8 cellular contexts compared by ENCODE assay signal in genomic region chr1:119647228-119647733, GRCh38. TPM values are rescaled to one million over a fixed set of nuclear protein-coding genes. Genes with fewer than 3 reads are reported as not detected.
A peak's percentile ranks its signal among the peaks of the same experiment; 100 is the strongest.
DNase-seq lines count a peak whose midpoint lies in the region; ATAC-seq and TF ChIP-seq lines count a peak whose summit lies in the region.

No MANE protein-coding gene starts in this region.

- BruUV-seq in MCF 10A (replicated peaks; lab: Mats Ljungman, UMichigan) = no TSS peak

- TF ChIP-seq CTCF in BJ (IDR thresholded peaks at IDR 0.05; ENCODE audit: insufficient read depth, low read depth, low read length) = no peak; the same call in 1 of the 2 replicates
- no peak for TF ChIP-seq CTCF in MCF 10A (IDR thresholded peaks at IDR 0.05; ENCODE audit: unreplicated experiment)
- no peak for TF ChIP-seq CTCF in lung (IDR thresholded peaks at IDR 0.05; ENCODE audit: control extremely low read depth, extremely low read depth)
- no peak for TF ChIP-seq CTCF in upper lobe of right lung (IDR thresholded peaks at IDR 0.05)

- H3K9me3 ChIP-seq in lung (ENCODE audit: control insufficient read depth in 2 of 2, insufficient read depth in 1 of 2, low read length in 1 of 2) (no peaks in the 10 kb centered on the region), upper lobe of right lung (no peaks in the 10 kb centered on the region)

- H3K27me3 ChIP-seq in BJ (ENCODE audit: control insufficient read depth, insufficient read depth, low read length) = no peaks in the 10 kb centered on the region
- no peaks in the 10 kb centered on the region for H3K27me3 ChIP-seq in lung (ENCODE audit: control insufficient read depth, insufficient read depth)
- H3K27me3 ChIP-seq in upper lobe of right lung = no peaks in the 10 kb centered on the region

- intact Hi-C loops in MCF 10A (cut with micrococcal nuclease) = loop anchor here (5.0 kb wide), 1 partner anchor 35 kb away; no protein-coding TSS in a partner anchor
- intact Hi-C loops in upper lobe of right lung (cut with DNase I) = no loop called here

- H3K27ac ChIP-seq in lung (ENCODE audit: low read depth in 1 of 2, low read length in 1 of 2) = peak overlapping the region; percentile 91 to 92
- peak overlapping the region; percentile 80 for H3K27ac ChIP-seq in upper lobe of right lung

- no peaks in the 10 kb centered on the region for H3K36me3 ChIP-seq in BJ (ENCODE audit: control insufficient read depth, insufficient read depth, low read length)
- no peaks in the 10 kb centered on the region for H3K36me3 ChIP-seq in lung (ENCODE audit: control insufficient read depth in 2 of 2, insufficient read depth in 2 of 2, low read length in 2 of 2)
- H3K36me3 ChIP-seq in upper lobe of right lung = no peaks in the 10 kb centered on the region

- peaks cover 51% of the 10 kb centered on the region for H3K4me1 Mint-ChIP-seq in MCF 10A (ENCODE audit: insufficient read depth, unreplicated experiment)

- no peaks in the 10 kb centered on the region for H3K9me3 Mint-ChIP-seq in MCF 10A (ENCODE audit: unreplicated experiment)

- peak overlapping the region; percentile 90 for H3K27ac Mint-ChIP-seq in MCF 10A (ENCODE audit: low read depth, unreplicated experiment)

- DNase-seq in BJ (ENCODE audit: low read depth) = no peak
- DNase-seq in MCF 10A (ENCODE audit: unreplicated experiment) = peak; percentile 24
- DNase-seq in lung (ENCODE audit: low spot score) = no peak
- DNase-seq in upper lobe of right lung = peak; percentile 67
- DNase-seq in SHP77 treated with DMSO at 0.1 percent for 48 hours (lab: John Stamatoyannopoulos, UW) = no peak
- no peak for DNase-seq in UCSD-AML1 (lab: John Stamatoyannopoulos, UW; ENCODE audit: unreplicated experiment)

- ATAC-seq in HG03280 (IDR thresholded peaks at IDR 0.05; ENCODE audit: unreplicated experiment) = peak; percentile 10
- no peak for ATAC-seq in lung (ENCODE audit: insufficient read depth, low FRiP score)
- ATAC-seq in upper lobe of right lung = peak; percentile 1
- ATAC-seq in HG03457 (IDR thresholded peaks at IDR 0.05; ENCODE audit: unreplicated experiment) = no peak

- no peaks in the 10 kb centered on the region for H3K36me3 Mint-ChIP-seq in MCF 10A (ENCODE audit: insufficient read depth, unreplicated experiment)

- CTCF ChIA-PET in BJ (lab: Yijun Ruan, JAX) (interaction anchor here (0.9 to 4.4 kb wide), 10 partner anchors 9 to 36 kb away, joined by 3 to 41 read pairs (median 8); no protein-coding TSS in a partner anchor), MCF 10A (lab: Yijun Ruan, JAX) (interaction anchor here (0.6 to 3.7 kb wide), 11 partner anchors 12 to 111 kb away, joined by 3 to 51 read pairs (median 3); no protein-coding TSS in a partner anchor)

- POLR2A ChIA-PET in BJ (lab: Charles Lee) (no interaction called here), MCF 10A (lab: Yijun Ruan, JAX) (interaction anchor here (0.7 to 12.4 kb wide), 15 partner anchors 8 to 1668 kb away, joined by 3 to 161 read pairs (median 7); partner anchors contain the start of gene SEC22B)

- 3 to 6% methylated on average over 16 to 18 of the region's 18 CpGs for WGBS in lung, 2 donors

- H3K4me3 Mint-ChIP-seq in MCF 10A (ENCODE audit: unreplicated experiment) = peak overlapping the region; percentile 84

- H3K4me1 ChIP-seq in lung (ENCODE audit: control insufficient read depth in 2 of 2, insufficient read depth in 2 of 2, low read length in 2 of 2) (peaks cover 6 to 11% of the 10 kb centered on the region in 2 donors), upper lobe of right lung (peaks cover 15% of the 10 kb centered on the region)

- H3K4me3 ChIP-seq in BJ (ENCODE audit: low read depth, low read length) (peak overlapping the region; percentile 85), lung (peak overlapping the region; percentile 96), upper lobe of right lung (peak overlapping the region; percentile 76)

- peaks cover 14% of the 10 kb centered on the region for H3K27me3 Mint-ChIP-seq in MCF 10A (ENCODE audit: insufficient read depth, unreplicated experiment)

RNA-seq across cellular contexts. Expression of gene ZNF697, which starts 0.8 kb away (rescaled TPM):
- polyA plus RNA-seq in BJ (2011; rRNA removed) (3.2 and 5.7 TPM in 2 replicates), lung (1 to 10 TPM; 2.3 to 3.9 TPM)
- polyA minus RNA-seq in BJ (2011; rRNA and poly(A)+ RNA removed) = 6.4 and 6.6 TPM in 2 replicates
- total RNA-seq in MCF 10A (2022) (12.2 and 13.2 TPM in 2 replicates), lung (10 to 100 TPM in 1 of 2 donors, 1 to 10 TPM in 1; 6.1 to 22.2 TPM), upper lobe of right lung (11.4 TPM)

Comparison
In these comparisons a context has a peak if more than half of its experiments do, and no peak if none do; other contexts are left out.
1. DNase-seq: peak in MCF 10A (single experiment) and upper lobe of right lung (single experiment); none in BJ (single experiment), lung (single experiment), SHP77 treated with DMSO at 0.1 percent for 48 hours (single experiment) and UCSD-AML1 (single experiment).
2. ATAC-seq: peak in HG03280 (single experiment) and upper lobe of right lung (single experiment); none in lung (single experiment) and HG03457 (single experiment).
3. Peak in every context shown above with its lines, with median percentiles within 50 percentile points of each other: H3K4me3 ChIP-seq.